In the genomic region with DNA sequence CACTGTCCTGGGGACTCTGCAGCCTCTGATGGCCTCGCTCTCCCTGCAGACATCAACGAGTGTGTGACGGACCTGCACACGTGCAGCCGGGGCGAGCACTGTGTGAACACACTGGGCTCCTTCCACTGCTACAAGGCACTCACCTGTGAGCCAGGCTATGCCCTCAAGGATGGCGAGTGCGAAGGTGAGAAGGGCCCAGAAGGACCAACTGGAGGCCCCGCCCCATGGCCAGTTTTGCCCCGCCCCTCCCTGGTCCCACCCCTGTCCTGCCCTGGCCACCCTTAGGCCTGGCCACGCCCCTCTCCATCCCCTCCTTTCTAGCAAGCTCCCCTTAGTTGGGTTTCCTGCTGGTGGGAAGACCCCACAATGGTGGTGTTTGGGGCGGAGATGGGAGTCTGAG, we compare ENCODE assay signal across 18 cellular contexts.
"Had no signal": no experiment of that assay in that cellular context is flagged by ENCODE, and none has a peak within 500 bp of the region (broad histone marks: within the 10 kb centered on the region; RNA-seq: fewer than 3 reads in every experiment).

No MANE protein-coding gene starts in this region.

- H3K9me3 Mint-ChIP-seq: immature natural killer cell, nephron progenitor cell had no signal

- ATAC-seq: esophagus mucosa, gastrocnemius medialis, heart right ventricle, left cardiac atrium had no signal

- H3K4me3 Mint-ChIP-seq: immature natural killer cell, nephron progenitor cell had no signal

- H3K27ac Mint-ChIP-seq: nephron progenitor cell had no signal

- H3K27me3 ChIP-seq: gastrocnemius medialis, heart right ventricle, neutrophil, sigmoid colon had no signal

- H3K27ac ChIP-seq: gastrocnemius medialis, heart right ventricle, left ventricle myocardium inferior, neutrophil, sigmoid colon, skin epidermis had no signal

- DNase-seq: effector memory CD4-positive, alpha-beta T cell; gastrocnemius medialis; heart right ventricle; hypothalamus; immature natural killer cell; left cardiac atrium; left ventricle myocardium inferior; mesenchymal stem cell; midbrain; nephron progenitor cell; sigmoid colon; stimulated activated CD4-positive, alpha-beta T cell treated with anti-CD3 and anti-CD28 coated beads, Interleukin-12 subunit alpha, Interleukin-12 subunit beta, amount 100 ng/mL, for 4 hours; stimulated activated naive CD4-positive, alpha-beta T cell; trophoblast cell had no signal

- H3K36me3 ChIP-seq: gastrocnemius medialis, neutrophil, sigmoid colon had no signal

- H3K4me3 ChIP-seq: gastrocnemius medialis, heart right ventricle, left ventricle myocardium inferior, lung, sigmoid colon, skin epidermis had no signal

- H3K9me3 ChIP-seq: gastrocnemius medialis, heart right ventricle, left ventricle myocardium inferior, neutrophil, sigmoid colon had no signal

- H3K4me1 ChIP-seq: gastrocnemius medialis, heart right ventricle, left ventricle myocardium inferior, sigmoid colon had no signal

- H3K36me3 Mint-ChIP-seq: immature natural killer cell had no signal
